1 cellular context compared by ENCODE assay signal in genomic region chr14:74747237-74747636, GRCh38.
TF ChIP-seq lines count a peak whose summit lies in the region.

No MANE protein-coding gene starts in this region.

TF ChIP-seq in GM12878, 131 proteins besides CTCF, POLR2A, EP300 and RAD21:
- TF ChIP-seq CEBPB (IDR thresholded peaks at IDR 0.05; ENCODE audit: borderline replicate concordance in 1 of 2, low read depth in 2 of 2, low read length in 2 of 2) (no peak), PML (IDR thresholded peaks at IDR 0.05; ENCODE audit: low read length) (no peak), CREM (IDR thresholded peaks at IDR 0.05; ENCODE audit: low read depth) (no peak), MYC (IDR thresholded peaks at IDR 0.05; ENCODE audit: insufficient read depth, insufficient read length, insufficient replicate concordance, low read length, severe bottlenecking) (no peak), WRNIP1 (IDR thresholded peaks at IDR 0.05; ENCODE audit: borderline replicate concordance, low read depth, low read length) (no peak), ZBTB33 (IDR thresholded peaks at IDR 0.05) (no peak), CBX5 (IDR thresholded peaks at IDR 0.05; ENCODE audit: low read depth) (no peak), GABPA (IDR thresholded peaks at IDR 0.05; ENCODE audit: low read depth) (no peak), ZNF207 (IDR thresholded peaks at IDR 0.05; ENCODE audit: borderline replicate concordance) (no peak), SMAD5 (IDR thresholded peaks at IDR 0.05; ENCODE audit: low read depth) (no peak), NFIC (IDR thresholded peaks at IDR 0.05; ENCODE audit: low read depth, low read length) (no peak), POLR2AphosphoS2 (IDR thresholded peaks at IDR 0.05; ENCODE audit: low read depth, low read length) (no peak), RUNX3 (IDR thresholded peaks at IDR 0.05; ENCODE audit: low read length) (no peak)
